ENCODE assay signal across 20 cellular contexts in the genomic region with DNA sequence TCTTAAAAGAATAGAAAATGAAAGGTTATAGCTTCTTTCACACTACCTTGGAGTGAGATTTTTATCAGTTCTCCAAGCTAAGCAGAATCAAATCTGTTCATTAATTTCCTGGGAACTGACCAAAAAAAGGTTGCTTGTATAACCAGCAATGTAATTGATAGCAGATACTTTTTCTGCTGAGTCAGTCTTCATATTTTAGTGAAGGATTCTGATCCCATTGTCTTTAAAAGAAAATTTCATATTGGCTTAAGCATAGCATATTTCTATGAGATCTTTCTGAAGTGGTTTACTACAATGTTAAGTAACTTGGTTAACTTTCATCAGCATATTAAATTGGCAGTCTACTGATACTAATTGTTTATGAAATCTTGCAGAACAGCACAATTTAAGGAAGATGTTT.
"Had no signal": no experiment of that assay in that cellular context is flagged by ENCODE, and none has a peak within 500 bp of the region (broad histone marks: within the 10 kb centered on the region; RNA-seq: fewer than 3 reads in every experiment).

No MANE protein-coding gene starts in this region.

- FAIRE-seq: frontal cortex, islet of Langerhans had no signal

- ATAC-seq: heart left ventricle; psoas muscle; stimulated activated naive B cell treated with anti-CD40 and anti-IgM and Interleukin-4, amounts not matched to agents 10 μg/mL and 1 μg/mL and 100 μg/mL, for 72 hours; stimulated activated naive CD8-positive, alpha-beta T cell treated with anti-CD3 and anti-CD28 coated beads, Interleukin-15, amount 100 ng/mL, for 72 hours had no signal

- DNase-seq: colonic mucosa; effector CD8-positive, alpha-beta T cell; heart left ventricle; hippocampal formation; kidney glomerular epithelial cell; mesendoderm; naive B cell; psoas muscle; retina; sigmoid colon; stimulated activated CD4-positive, alpha-beta T cell treated with anti-CD3 and anti-CD28 coated beads, Interleukin-2, amount 100 ng/mL, for 24 hours; stimulated activated CD4-positive, alpha-beta T cell treated with anti-CD3 and anti-CD28 coated beads, Interleukin-4, amount 100 ng/mL, for 4 hours; stimulated activated naive B cell treated with anti-CD40 and anti-IgM and Interleukin-4, amounts not matched to agents 10 μg/mL and 1 μg/mL and 100 μg/mL, for 72 hours; stimulated activated naive CD8-positive, alpha-beta T cell treated with anti-CD3 and anti-CD28 coated beads, Interleukin-15, amount 100 ng/mL, for 72 hours; testis had no signal

- H3K27me3 ChIP-seq: colonic mucosa, heart left ventricle, neutrophil, sigmoid colon, testis, tibial nerve had no signal

- H3K27ac ChIP-seq: colonic mucosa, heart left ventricle, neutrophil, psoas muscle, sigmoid colon, testis, tibial nerve had no signal

- H3K9me3 ChIP-seq: colonic mucosa, heart left ventricle, neutrophil, psoas muscle, testis, tibial nerve had no signal

- H3K4me3 ChIP-seq: colonic mucosa, heart left ventricle, psoas muscle, sigmoid colon, skin epidermis, testis, tibial nerve had no signal

- H3K36me3 ChIP-seq: colonic mucosa, heart left ventricle, neutrophil, sigmoid colon, tibial nerve had no signal

- H3K4me1 ChIP-seq: colonic mucosa, heart left ventricle, psoas muscle, sigmoid colon, testis, tibial nerve had no signal
